Comparison of ENCODE assay signal across 8 cellular contexts in the genomic region with DNA sequence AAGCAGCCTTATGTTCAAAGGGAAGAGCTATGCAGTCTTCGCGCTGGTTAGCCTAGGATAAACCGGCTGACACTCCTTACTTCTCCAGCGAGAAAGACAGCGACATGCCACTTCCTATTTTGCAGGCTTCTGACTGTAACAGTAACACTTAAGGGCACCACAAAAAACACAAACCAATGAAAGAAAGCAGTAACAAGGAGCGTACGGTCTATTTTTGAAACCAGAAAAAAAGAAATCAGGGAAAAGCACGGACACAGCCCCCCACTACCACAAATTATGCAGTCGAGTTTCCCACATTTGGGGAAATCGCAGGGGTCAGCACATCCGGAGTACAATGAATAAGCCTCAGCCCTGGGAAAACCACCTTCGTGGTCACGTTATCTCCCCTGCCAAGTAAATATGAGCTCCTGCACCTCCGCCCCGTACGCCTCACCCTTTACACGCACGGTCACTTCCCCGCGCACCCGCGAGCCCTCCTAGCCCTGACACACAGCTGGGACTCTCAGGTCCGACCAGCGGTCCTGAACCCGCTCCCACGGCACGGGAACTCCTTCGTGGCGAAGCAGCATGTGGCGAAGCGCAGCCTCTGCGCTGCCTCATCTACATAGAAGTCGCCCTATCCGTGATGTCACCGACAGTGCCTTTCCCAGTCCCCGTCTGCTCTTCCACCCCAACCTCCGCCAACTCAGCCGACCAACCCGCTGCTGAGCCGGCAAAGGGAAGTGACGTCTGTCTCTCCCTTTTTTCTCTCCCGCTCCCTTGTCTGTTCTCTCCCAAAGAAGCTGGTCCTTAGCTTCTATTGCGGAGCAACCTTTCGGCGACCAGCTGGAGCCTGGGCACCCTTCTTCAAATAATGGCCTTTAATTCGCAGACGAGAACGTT. TPM values are rescaled to one million over a fixed set of nuclear protein-coding genes. Genes with fewer than 3 reads are reported as not detected.
DNase-seq lines count a peak whose midpoint lies in the region; ATAC-seq, FAIRE-seq and TF ChIP-seq lines count a peak whose summit lies in the region.

No MANE protein-coding gene starts in this region.

- H3K9me3 ChIP-seq in smooth muscle cell (replicated peaks; ENCODE audit: low read depth) = no peaks in the 10 kb centered on the region

- H3K36me3 ChIP-seq in bronchial epithelial cell (ENCODE audit: control insufficient read depth, insufficient read depth, low read length) (no peaks in the 10 kb centered on the region), smooth muscle cell (ENCODE audit: low read depth) (no peaks in the 10 kb centered on the region)

- POLR2A ChIA-PET in activated B cell treated with CpG ODN at 0.5 μM for 24 hours (lab: Charles Lee) = interaction anchor here (0.6 to 3.1 kb wide), 11 partner anchors 9 to 1836 kb away, joined by 3 to 68 read pairs (median 7); no protein-coding TSS in a partner anchor

- H3K27ac Mint-ChIP-seq in activated B cell treated with CpG ODN at 0.5 μM for 24 hours = peak overlapping the region; percentile 99

- H3K4me1 ChIP-seq in smooth muscle cell (ENCODE audit: low read depth) = peaks cover 3% of the 10 kb centered on the region

- peak overlapping the region; percentile 83 for H3K4me2 ChIP-seq in smooth muscle cell

- DNase-seq in DMS 273 treated with DMSO at 0.1 percent for 48 hours (lab: John Stamatoyannopoulos, UW) = peak; percentile 92
- DNase-seq in NAMALWA (ENCODE audit: low spot score) = peak; percentile 95
- DNase-seq in activated B cell treated with CpG ODN at 0.5 μM for 24 hours = peak; percentile 74
- DNase-seq in bronchial epithelial cell (ENCODE audit: low read depth) = peak; percentile 93
- DNase-seq in iPS-NIHi11 (ENCODE audit: low spot score) = peak; percentile 76
- DNase-seq in smooth muscle cell (lab: John Stamatoyannopoulos, UW; ENCODE audit: unreplicated experiment) = peak; percentile 46

- WGBS in smooth muscle cell (ENCODE audit: low lambda C conversion rate) = under 1% methylated on average over 48 of the region's 48 CpGs

- FAIRE-seq in bronchial epithelial cell (lab: Jason Lieb, UNC) = no peak

- H3K4me3 ChIP-seq in bronchial epithelial cell (ENCODE audit: low read depth, low read length) = peak overlapping the region; percentile 46
- peak overlapping the region; percentile 42 for H3K4me3 ChIP-seq in smooth muscle cell

- H3K27ac ChIP-seq in smooth muscle cell (ENCODE audit: low read depth) = peak overlapping the region; percentile 93

- H3K79me2 ChIP-seq in smooth muscle cell (ENCODE audit: low read depth) = no peaks in the 10 kb centered on the region

- H3K9ac ChIP-seq in smooth muscle cell (ENCODE audit: low read depth) = peak overlapping the region; percentile 89

- H3K4me1 Mint-ChIP-seq in activated B cell treated with CpG ODN at 0.5 μM for 24 hours = peaks cover 16% of the 10 kb centered on the region

- H3K27me3 ChIP-seq in bronchial epithelial cell (ENCODE audit: control insufficient read depth, insufficient read depth, low read length) (no peaks in the 10 kb centered on the region), smooth muscle cell (ENCODE audit: low read depth) (no peaks in the 10 kb centered on the region)

- peaks cover 12% of the 10 kb centered on the region for H3F3A ChIP-seq in smooth muscle cell (ENCODE audit: low read depth)

- no peak for TF ChIP-seq CTCF in activated B cell treated with CpG ODN at 0.5 μM for 24 hours (IDR thresholded peaks at IDR 0.05)
- no peak for TF ChIP-seq CTCF in bronchial epithelial cell (IDR thresholded peaks at IDR 0.05; ENCODE audit: insufficient read depth, low read length, severe bottlenecking)
- TF ChIP-seq CTCF in smooth muscle cell (IDR thresholded peaks at IDR 0.05; ENCODE audit: borderline replicate concordance, insufficient read depth, poor library complexity, severe bottlenecking) = no peak

- H3K4me3 Mint-ChIP-seq in activated B cell treated with CpG ODN at 0.5 μM for 24 hours = peak overlapping the region; percentile 90

- H2AFZ ChIP-seq in smooth muscle cell (ENCODE audit: low read depth) = peak overlapping the region; percentile 53

- H3K36me3 Mint-ChIP-seq in activated B cell treated with CpG ODN at 0.5 μM for 24 hours (ENCODE audit: low read depth) = peaks cover 4% of the 10 kb centered on the region

- intact Hi-C loops in activated B cell treated with CpG ODN at 0.5 μM for 24 hours (cut with micrococcal nuclease) = no loop called here

- no peaks in the 10 kb centered on the region for H3K9me3 Mint-ChIP-seq in activated B cell treated with CpG ODN at 0.5 μM for 24 hours

- no peaks in the 10 kb centered on the region for H3K27me3 Mint-ChIP-seq in activated B cell treated with CpG ODN at 0.5 μM for 24 hours

- peak; percentile 50 for ATAC-seq in GM21737 (IDR thresholded peaks at IDR 0.05; ENCODE audit: unreplicated experiment)
- peak; percentile 69 for ATAC-seq in activated B cell treated with CpG ODN at 0.5 μM for 24 hours (ENCODE audit: low read depth)
- ATAC-seq in GM19467 (IDR thresholded peaks at IDR 0.05; ENCODE audit: unreplicated experiment) = no peak

- no peaks in the 10 kb centered on the region for H4K20me1 ChIP-seq in smooth muscle cell (ENCODE audit: low read depth)

- CTCF ChIA-PET in activated B cell treated with CpG ODN at 0.5 μM for 24 hours (lab: Charles Lee) = no interaction called here

RNA-seq across cellular contexts. Expression of gene PPIAL4F, which starts 40.9 kb away (rescaled TPM):
- total RNA-seq in activated B cell treated with CpG ODN at 0.5 μM for 24 hours (not detected in 2 replicates), bronchial epithelial cell (not detected in 2 replicates), smooth muscle cell (not detected in 2 replicates)
- polyA plus RNA-seq in smooth muscle cell = not detected in 2 replicates
